Comparison of ENCODE assay signal across 20 cellular contexts in the genomic region with DNA sequence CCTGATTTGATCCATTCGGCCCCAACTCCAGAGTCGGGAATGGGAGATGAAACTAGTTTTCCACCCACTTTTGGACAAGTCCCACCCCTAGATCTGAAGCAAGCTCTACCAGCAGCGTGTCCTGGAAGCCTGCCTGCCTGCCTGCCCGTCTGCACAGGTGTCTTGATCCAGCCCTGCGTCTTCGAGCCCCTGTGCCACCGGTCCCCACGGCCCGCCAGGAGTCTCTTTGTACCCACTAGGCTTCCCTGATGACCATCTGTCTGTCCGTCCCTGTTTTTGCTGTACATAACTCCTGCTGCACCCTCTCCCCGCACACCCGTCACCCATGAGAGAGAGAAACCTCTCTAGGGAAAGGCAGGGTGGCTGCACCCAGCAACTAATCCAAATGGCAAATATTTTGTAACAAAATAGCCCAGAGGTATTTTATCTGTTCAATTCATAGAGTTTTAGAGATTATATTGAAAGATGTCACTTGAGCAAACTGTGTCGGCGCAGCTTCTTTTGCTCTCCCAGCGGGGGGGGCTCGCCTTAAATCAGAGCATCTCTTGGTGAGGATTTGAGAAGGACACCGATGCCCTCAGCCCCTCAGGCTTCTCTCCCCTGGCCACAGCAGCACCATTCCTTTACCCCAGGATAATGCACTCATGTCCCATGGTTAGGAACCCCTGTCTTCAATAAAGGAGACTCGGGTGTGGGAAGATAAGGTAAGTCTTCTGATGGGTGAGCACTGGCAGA. TPM values are rescaled to one million over a fixed set of nuclear protein-coding genes. Genes with fewer than 3 reads are reported as not detected.
A peak's percentile ranks its signal among the peaks of the same experiment; 100 is the strongest.
DNase-seq lines count a peak whose midpoint lies in the region; ATAC-seq and TF ChIP-seq lines count a peak whose summit lies in the region.
"Had no signal": no experiment of that assay in that cellular context is flagged by ENCODE, and none has a peak within 500 bp of the region (broad histone marks: within the 10 kb centered on the region; RNA-seq: fewer than 3 reads in every experiment).

No MANE protein-coding gene starts in this region.

- CTCF ChIA-PET in CD8-positive, alpha-beta memory T cell (lab: Charles Lee): no interaction called here

- no peaks in the 10 kb centered on the region for H3K36me3 ChIP-seq in heart right ventricle
- H3K36me3 ChIP-seq in neural progenitor cell: no peaks in the 10 kb centered on the region
- no peaks in the 10 kb centered on the region for H3K36me3 ChIP-seq in testis (ENCODE audit: low read depth, missing control alignments)
- H3K36me3 ChIP-seq in CD8-positive, alpha-beta memory T cell (ENCODE audit: insufficient read depth, low read length): no peaks in the 10 kb centered on the region
- H3K36me3 ChIP-seq: HAP-1, Peyer's patch had no signal

- H3K27ac Mint-ChIP-seq in neural progenitor cell: no peak overlapping the region
- no peak overlapping the region for H3K27ac Mint-ChIP-seq in CD8-positive, alpha-beta memory T cell
- H3K27ac Mint-ChIP-seq: CD4-positive, alpha-beta T cell had no signal

- peaks cover 16% of the 10 kb centered on the region for H3K4me1 Mint-ChIP-seq in neural progenitor cell
- peaks cover 3 to 8% (median 8%) of the 10 kb centered on the region in 3 donors for H3K4me1 Mint-ChIP-seq in CD8-positive, alpha-beta memory T cell

- TF ChIP-seq POLR2A in testis (IDR thresholded peaks at IDR 0.05): no peak

- H3K27me3 ChIP-seq in heart right ventricle (peaks cover 0 to under 1% (median 0%) of the 10 kb centered on the region in 7 donors), neural progenitor cell (no peaks in the 10 kb centered on the region), testis (no peaks in the 10 kb centered on the region)
- H3K27me3 ChIP-seq in CD8-positive, alpha-beta memory T cell (ENCODE audit: insufficient read depth, low read length, poor library complexity, severe bottlenecking): no peaks in the 10 kb centered on the region
- H3K27me3 ChIP-seq: Peyer's patch had no signal

- peaks cover 38 to 100% (median 89%) of the 10 kb centered on the region in 9 donors for H3K4me1 ChIP-seq in heart right ventricle
- H3K4me1 ChIP-seq in neural progenitor cell: peaks cover 2% of the 10 kb centered on the region
- peaks cover 65% of the 10 kb centered on the region for H3K4me1 ChIP-seq in testis
- no peaks in the 10 kb centered on the region for H3K4me1 ChIP-seq in CD8-positive, alpha-beta memory T cell (ENCODE audit: insufficient read depth, low read length)
- H3K4me1 ChIP-seq: HAP-1 had no signal

- no peak overlapping the region for H3K4me2 ChIP-seq in neural progenitor cell

- H4K20me1 ChIP-seq in neural progenitor cell (ENCODE audit: low read depth): no peaks in the 10 kb centered on the region

- POLR2A ChIA-PET in CD8-positive, alpha-beta memory T cell (lab: Charles Lee): no interaction called here

- no peaks in the 10 kb centered on the region for H3K36me3 Mint-ChIP-seq in neural progenitor cell
- no peaks in the 10 kb centered on the region for H3K36me3 Mint-ChIP-seq in CD8-positive, alpha-beta memory T cell

- WGBS in heart right ventricle, 2 donors: 89% methylated on average over 18 of the region's 18 CpGs
- 71 to 83% methylated on average over 18 of the region's 18 CpGs for WGBS in testis, 2 donors

- no peaks in the 10 kb centered on the region for H3K9me3 ChIP-seq in heart right ventricle
- H3K9me3 ChIP-seq in neural progenitor cell (ENCODE audit: low read depth): no peaks in the 10 kb centered on the region
- no peaks in the 10 kb centered on the region for H3K9me3 ChIP-seq in testis
- H3K9me3 ChIP-seq in CD8-positive, alpha-beta memory T cell (ENCODE audit: low read length): no peaks in the 10 kb centered on the region
- H3K9me3 ChIP-seq: A549, HAP-1, Peyer's patch had no signal

- H3K27ac ChIP-seq in heart right ventricle (peak overlapping the region in 9 of 10 donors; percentile 73 to 84 (median 79)), cingulate gyrus (ENCODE audit: low read depth, low read length) (peak overlapping the region; percentile 81), neural progenitor cell (no peak overlapping the region), testis (peak overlapping the region; percentile 19 to 38)
- H3K27ac ChIP-seq in CD8-positive, alpha-beta memory T cell (ENCODE audit: low read depth, low read length): no peak overlapping the region
- H3K27ac ChIP-seq: Peyer's patch, SK-N-MC had no signal

- H2AFZ ChIP-seq in neural progenitor cell (replicated peaks): no peak overlapping the region

- no peaks in the 10 kb centered on the region for H3F3A ChIP-seq in neural progenitor cell (ENCODE audit: low read depth)

- TF ChIP-seq CTCF in heart right ventricle (IDR thresholded peaks at IDR 0.05): no peak
- TF ChIP-seq CTCF in neural progenitor cell (IDR thresholded peaks at IDR 0.05): no peak
- TF ChIP-seq CTCF in testis (IDR thresholded peaks at IDR 0.05): no peak

- intact Hi-C loops in heart right ventricle (cut with DNase I): no loop called here
- intact Hi-C loops in cardiac septum (cut with DNase I): no loop called here
- intact Hi-C loops in testis (cut with DNase I; ENCODE audit: low total_unique reads): no loop called here

- H3K9ac ChIP-seq in neural progenitor cell: no peak overlapping the region

- H3K27me3 Mint-ChIP-seq in neural progenitor cell (ENCODE audit: insufficient read depth, low read depth): peaks cover 17% of the 10 kb centered on the region
- peaks cover 2 to 45% of the 10 kb centered on the region in 2 donors for H3K27me3 Mint-ChIP-seq in CD8-positive, alpha-beta memory T cell

- no peak for ATAC-seq in heart right ventricle
- ATAC-seq in GM21576 (IDR thresholded peaks at IDR 0.05; ENCODE audit: unreplicated experiment): no peak
- no peak for ATAC-seq in HG03097 (IDR thresholded peaks at IDR 0.05; ENCODE audit: low FRiP score, unreplicated experiment)

- H3K79me2 ChIP-seq in neural progenitor cell (ENCODE audit: low read depth): no peaks in the 10 kb centered on the region

- DNase-seq in heart right ventricle (no peak), cardiac septum (ENCODE audit: low spot score) (no peak), neural progenitor cell (ENCODE audit: low spot score) (no peak), testis (no peak)
- DNase-seq in CD8-positive, alpha-beta memory T cell: no peak
- DNase-seq: CD4-positive, alpha-beta T cell; NCI-H1105; NCI-H510A; NCI-H748 treated with DMSO at 0.1 percent for 48 hours; NK-92 treated with Interleukin-12 subunit alpha and Interleukin-12 subunit beta, amount 100 ng/mL, for 24 hours; Peyer's patch; SHP77 had no signal

- H3K9me3 Mint-ChIP-seq in neural progenitor cell: no peaks in the 10 kb centered on the region
- no peaks in the 10 kb centered on the region for H3K9me3 Mint-ChIP-seq in CD8-positive, alpha-beta memory T cell
- H3K9me3 Mint-ChIP-seq: CD4-positive, alpha-beta T cell had no signal

- H3K4me3 ChIP-seq in heart right ventricle: no peak overlapping the region
- H3K4me3 ChIP-seq in neural progenitor cell: no peak overlapping the region
- H3K4me3 ChIP-seq in testis: no peak overlapping the region
- no peak overlapping the region for H3K4me3 ChIP-seq in CD8-positive, alpha-beta memory T cell (ENCODE audit: low read length)
- H3K4me3 ChIP-seq: A549, HAP-1, Peyer's patch, SK-N-MC had no signal

- H3K4me3 Mint-ChIP-seq in neural progenitor cell: peak overlapping the region; percentile 10
- H3K4me3 Mint-ChIP-seq in CD8-positive, alpha-beta memory T cell: no peak overlapping the region
- H3K4me3 Mint-ChIP-seq: CD4-positive, alpha-beta T cell had no signal

RNA-seq across cellular contexts. Expression of gene SLC6A12, which starts 35.8 kb away (rescaled TPM):
- total RNA-seq in heart right ventricle (1 to 10 TPM in 5 of 10 donors, under 1 TPM in 5; 0.49 to 1.4 (median 0.98) TPM), cardiac septum (2.7 TPM), neural progenitor cell (ENCODE audit: low replicate concordance) (0.12 TPM in 1 of 2 replicates, not detected in the other), testis (10 to 100 TPM in 1 of 2 donors, 1 to 10 TPM in 1; 3.8 to 12.5 TPM)
- polyA plus RNA-seq in heart right ventricle (under 1 TPM; 0.14 to 0.44 TPM), testis (ENCODE audit: insufficient read depth, low read depth, low replicate concordance) (6.4 TPM)
- total RNA-seq in CD8-positive, alpha-beta memory T cell: under 1 TPM; 0.16 to 0.37 TPM
- polyA plus RNA-seq in CD8-positive, alpha-beta memory T cell: not detected
- total RNA-seq: CD4-positive, alpha-beta T cell; LHCN-M2 had no signal
- polyA plus RNA-seq: BJ had no signal

Comparison
In these comparisons a context has a peak if more than half of its experiments do, and no peak if none do; other contexts are left out.
1. H3K27ac ChIP-seq: peak in heart right ventricle (9 of 10), cingulate gyrus (single experiment) and testis (2 of 2); none in neural progenitor cell (single experiment) and CD8-positive, alpha-beta memory T cell (single experiment).